Comparison of ENCODE assay signal across 16 cellular contexts in genomic region chr10:132449826-132450211, GRCh38. TPM values are rescaled to one million over a fixed set of nuclear protein-coding genes. Genes with fewer than 3 reads are reported as not detected.
DNase-seq lines count a peak whose midpoint lies in the region; ATAC-seq and TF ChIP-seq lines count a peak whose summit lies in the region.
"Had no signal": no experiment of that assay in that cellular context is flagged by ENCODE, and none has a peak within 500 bp of the region (broad histone marks: within the 10 kb centered on the region; RNA-seq: fewer than 3 reads in every experiment).

No MANE protein-coding gene starts in this region.

- peak in 3 of 5 donors; percentile 17 to 44 (median 31) for DNase-seq in heart left ventricle
- DNase-seq in Right ventricle myocardium inferior (ENCODE audit: missing footprints) = no peak
- DNase-seq in RWPE2 (ENCODE audit: low spot score) = no peak
- DNase-seq in mesothelial cell of epicardium (ENCODE audit: low spot score in 2 of 2, unreplicated experiment in 2 of 2) = no peak
- DNase-seq in uterus = no peak
- no peak for DNase-seq in effector memory CD4-positive, alpha-beta T cell
- no peak for DNase-seq in WTC11 (ENCODE audit: low spot score)
- DNase-seq: activated CD8-positive, alpha-beta memory T cell treated with anti-CD3 and anti-CD28 coated beads, Interleukin-2, amount 50 U/mL, for 48 hours; activated naive CD4-positive, alpha-beta T cell treated with anti-CD3 and anti-CD28 coated beads, Interleukin-2, amount 50 U/mL, for 16 hours; effector CD8-positive, alpha-beta T cell; H9; NCI-H524 treated with DMSO at 0.1 percent for 48 hours; stimulated activated CD4-positive, alpha-beta T cell treated with anti-CD3 and anti-CD28 coated beads, Interleukin-4, amount 100 ng/mL, for 24 hours had no signal

- WGBS in heart left ventricle, 4 donors = 76 to 91% (median 80%) methylated on average over 8 to 11 of the region's 11 CpGs

- H3K27me3 Mint-ChIP-seq in mesothelial cell of epicardium (ENCODE audit: low read depth) = no peaks in the 10 kb centered on the region
- no peaks in the 10 kb centered on the region for H3K27me3 Mint-ChIP-seq in WTC11 (ENCODE audit: low read depth)
- H3K27me3 Mint-ChIP-seq: type B pancreatic cell had no signal

- no peak for TF ChIP-seq POLR2A in heart left ventricle (IDR thresholded peaks at IDR 0.05)
- TF ChIP-seq POLR2A in uterus (IDR thresholded peaks at IDR 0.05) = no peak

- no peak for TF ChIP-seq CTCF in heart left ventricle (IDR thresholded peaks at IDR 0.05)
- TF ChIP-seq CTCF in RWPE2 (IDR thresholded peaks at IDR 0.05; ENCODE audit: poor library complexity, severe bottlenecking) = no peak
- TF ChIP-seq CTCF in mesothelial cell of epicardium (IDR thresholded peaks at IDR 0.05; ENCODE audit: unreplicated experiment) = no peak
- no peak for TF ChIP-seq CTCF in uterus (IDR thresholded peaks at IDR 0.05)
- TF ChIP-seq CTCF in WTC11 (IDR thresholded peaks at IDR 0.05) = no peak

- H3K4me3 Mint-ChIP-seq in mesothelial cell of epicardium = no peak overlapping the region
- no peak overlapping the region for H3K4me3 Mint-ChIP-seq in WTC11
- H3K4me3 Mint-ChIP-seq: H9, type B pancreatic cell had no signal

- H3K4me1 Mint-ChIP-seq in mesothelial cell of epicardium (peaks cover 44% of the 10 kb centered on the region), WTC11 (peaks cover 29% of the 10 kb centered on the region)

- no peaks in the 10 kb centered on the region for H3K27me3 ChIP-seq in heart left ventricle
- H3K27me3 ChIP-seq in RWPE2 (ENCODE audit: insufficient read depth, poor library complexity, severe bottlenecking) = no peaks in the 10 kb centered on the region
- H3K27me3 ChIP-seq in uterus = no peaks in the 10 kb centered on the region
- H3K27me3 ChIP-seq in effector memory CD4-positive, alpha-beta T cell (replicated peaks; ENCODE audit: control insufficient read depth, insufficient read depth, low read length, poor library complexity, severe bottlenecking) = no peaks in the 10 kb centered on the region

- no peaks in the 10 kb centered on the region for H3K9me3 Mint-ChIP-seq in mesothelial cell of epicardium
- no peaks in the 10 kb centered on the region for H3K9me3 Mint-ChIP-seq in WTC11
- H3K9me3 Mint-ChIP-seq: H9, type B pancreatic cell had no signal

- H3K4me1 ChIP-seq in heart left ventricle (peaks cover 0 to 58% (median 19%) of the 10 kb centered on the region in 12 donors), RWPE2 (ENCODE audit: insufficient read depth, poor library complexity, severe bottlenecking) (peaks cover 25% of the 10 kb centered on the region), uterus (peaks cover 4 to 24% of the 10 kb centered on the region in 2 donors)
- H3K4me1 ChIP-seq in effector memory CD4-positive, alpha-beta T cell (ENCODE audit: control insufficient read depth, insufficient read depth, low read length, poor library complexity, severe bottlenecking) = peaks cover 48% of the 10 kb centered on the region

- H3K4me3 ChIP-seq in heart left ventricle = no peak overlapping the region
- no peak overlapping the region for H3K4me3 ChIP-seq in RWPE2 (ENCODE audit: severe bottlenecking)
- no peak overlapping the region for H3K4me3 ChIP-seq in uterus
- no peak overlapping the region for H3K4me3 ChIP-seq in effector memory CD4-positive, alpha-beta T cell (ENCODE audit: insufficient read depth, low read depth, low read length, poor library complexity, severe bottlenecking)

- H3K27ac Mint-ChIP-seq in mesothelial cell of epicardium (peak overlapping the region; percentile 75), WTC11 (no peak overlapping the region)
- H3K27ac Mint-ChIP-seq: H9, type B pancreatic cell had no signal

- POLR2A ChIA-PET in WTC11 (lab: Charles Lee) = interaction anchor here (2.0 kb wide), 1 partner anchor 31 kb away, joined by 6 read pairs; no protein-coding TSS in a partner anchor

- ATAC-seq in heart left ventricle (no peak), Right ventricle myocardium inferior (no peak), RWPE2 (ENCODE audit: low read depth) (no peak), HG02588 (IDR thresholded peaks at IDR 0.05; ENCODE audit: unreplicated experiment) (no peak), WTC11 (no peak)
- ATAC-seq: activated CD4-positive, CD25-positive, alpha-beta regulatory T cell treated with anti-CD3 and anti-CD28 coated beads, Interleukin-2, amount 50 U/mL, for 24 hours had no signal

- H3K36me3 ChIP-seq in heart left ventricle = no peaks in the 10 kb centered on the region
- H3K36me3 ChIP-seq in RWPE2 (ENCODE audit: low read depth) = no peaks in the 10 kb centered on the region
- H3K36me3 ChIP-seq in uterus = no peaks in the 10 kb centered on the region
- no peaks in the 10 kb centered on the region for H3K36me3 ChIP-seq in effector memory CD4-positive, alpha-beta T cell (ENCODE audit: control insufficient read depth, insufficient read depth, low read length)

- H3K27ac ChIP-seq in heart left ventricle (peak overlapping the region in 1 of 12 donors; percentile 75), RWPE2 (ENCODE audit: poor library complexity, severe bottlenecking) (peak overlapping the region; percentile 66), uterus (peak overlapping the region; percentile 39 to 82)
- H3K27ac ChIP-seq in effector memory CD4-positive, alpha-beta T cell (ENCODE audit: insufficient read depth, low read length, poor library complexity, severe bottlenecking) = no peak overlapping the region

- CTCF ChIA-PET in WTC11 (lab: Charles Lee) = no interaction called here

- H3K9me3 ChIP-seq in heart left ventricle (no peaks in the 10 kb centered on the region), RWPE2 (ENCODE audit: severe bottlenecking) (no peaks in the 10 kb centered on the region), uterus (no peaks in the 10 kb centered on the region)
- H3K9me3 ChIP-seq in effector memory CD4-positive, alpha-beta T cell (ENCODE audit: control insufficient read depth, low read length) = no peaks in the 10 kb centered on the region

- intact Hi-C loops in heart left ventricle (cut with DNase I) (loop anchor here in 8 of 10 donors (2.0 to 10.0 kb wide), 5 partner anchors 57 to 675 kb away; no protein-coding TSS in a partner anchor), Right ventricle myocardium inferior (cut with DNase I) (no loop called here), uterus (cut with DNase I; ENCODE audit: low total_unique reads) (loop anchor here (5.0 kb wide), 1 partner anchor 228 kb away; no protein-coding TSS in a partner anchor)

- H3K36me3 Mint-ChIP-seq in mesothelial cell of epicardium (no peaks in the 10 kb centered on the region), WTC11 (no peaks in the 10 kb centered on the region)
- H3K36me3 Mint-ChIP-seq: type B pancreatic cell had no signal

TF ChIP-seq in WTC11, 78 proteins besides CTCF, POLR2A, EP300 and RAD21 (continues in another document):
- TF ChIP-seq ZSCAN18 (CRISPR knock-in tag; IDR thresholded peaks at IDR 0.05) (no peak), TEAD4 (CRISPR knock-in tag; IDR thresholded peaks at IDR 0.05) (no peak), ESRRA (CRISPR knock-in tag; IDR thresholded peaks at IDR 0.05; ENCODE audit: borderline replicate concordance) (no peak), JUN (CRISPR knock-in tag; IDR thresholded peaks at IDR 0.05) (no peak), NFATC4 (CRISPR knock-in tag; IDR thresholded peaks at IDR 0.05) (no peak), SMAD4 (CRISPR knock-in tag; IDR thresholded peaks at IDR 0.05) (no peak), ETV6 (CRISPR knock-in tag; IDR thresholded peaks at IDR 0.05) (no peak), RELA (CRISPR knock-in tag; IDR thresholded peaks at IDR 0.05; ENCODE audit: borderline replicate concordance) (no peak), TCF7 (CRISPR knock-in tag; IDR thresholded peaks at IDR 0.05; ENCODE audit: low read depth) (no peak), E2F5 (CRISPR knock-in tag; IDR thresholded peaks at IDR 0.05) (no peak), TEAD1 (CRISPR knock-in tag; IDR thresholded peaks at IDR 0.05) (no peak), GRHL2 (CRISPR knock-in tag; IDR thresholded peaks at IDR 0.05; ENCODE audit: insufficient replicate concordance, severe bottlenecking) (no peak), ZNF512 (CRISPR knock-in tag; IDR thresholded peaks at IDR 0.05; ENCODE audit: borderline replicate concordance) (no peak), NR1H2 (CRISPR knock-in tag; IDR thresholded peaks at IDR 0.05) (no peak)

RNA-seq across cellular contexts. Expression of gene PWWP2B, which starts 52.8 kb away (rescaled TPM):
- total RNA-seq in heart left ventricle (10 to 100 TPM; 10.5 to 23.5 (median 15.3) TPM), Right ventricle myocardium inferior (22.3 TPM), mesothelial cell of epicardium (23.9 to 24.7 TPM (median 24.2 TPM) in 3 replicates), uterus (10 to 100 TPM in 2 of 4 donors, 1 to 10 TPM in 1, under 1 TPM in 1; 0.29 to 27.6 (median 8.3) TPM), WTC11 (2021) (12.2 to 14.1 TPM (median 13.6 TPM) in 3 replicates)
- 10 to 100 TPM; 13.8 to 19.7 TPM for polyA plus RNA-seq in heart left ventricle

Comparison
In these comparisons a context has a peak if more than half of its experiments do, and no peak if none do; other contexts are left out.
1. DNase-seq: peak in heart left ventricle (3 of 5); none in Right ventricle myocardium inferior (single experiment), RWPE2 (single experiment), mesothelial cell of epicardium (0 of 2), uterus (0 of 2), effector memory CD4-positive, alpha-beta T cell (0 of 3) and WTC11 (single experiment).